ENCODE assay signal across 20 cellular contexts in the genomic region with DNA sequence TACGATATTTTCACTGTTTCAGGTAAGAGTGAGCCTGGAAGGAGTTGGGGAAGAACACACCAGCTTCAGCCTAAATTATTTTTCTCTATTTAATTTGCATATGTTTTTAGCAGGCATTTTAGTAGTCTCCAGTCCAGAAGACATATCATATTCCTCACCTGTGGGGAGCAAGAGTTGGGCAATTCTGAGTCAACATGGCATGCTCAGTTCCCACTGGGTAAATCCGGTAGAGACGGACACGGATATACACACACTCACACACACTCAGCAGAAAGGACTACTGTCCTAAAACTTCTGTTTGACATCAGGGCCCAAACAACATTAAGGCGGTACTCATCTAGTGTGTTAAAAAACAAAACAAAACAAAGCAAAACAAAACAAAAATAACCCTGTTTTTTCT.
"Had no signal": no experiment of that assay in that cellular context is flagged by ENCODE, and none has a peak within 500 bp of the region (broad histone marks: within the 10 kb centered on the region; RNA-seq: fewer than 3 reads in every experiment).

No MANE protein-coding gene starts in this region.

- H3K4me3 ChIP-seq: colonic mucosa, esophagus squamous epithelium, gastrocnemius medialis, heart right ventricle, left lung, lower lobe of right lung had no signal

- H3K36me3 ChIP-seq: colonic mucosa, esophagus squamous epithelium, gastrocnemius medialis, heart right ventricle, left lung, lower lobe of right lung had no signal

- H3K4me1 ChIP-seq: colonic mucosa, gastrocnemius medialis, heart right ventricle, left lung, lower lobe of right lung had no signal

- DNase-seq: colonic mucosa; cortex of kidney; effector CD8-positive, alpha-beta T cell; effector memory CD8-positive, alpha-beta T cell; endodermal cell; esophagus squamous epithelium; foreskin fibroblast; foreskin melanocyte; gastrocnemius medialis; glutamatergic neuron; head of caudate nucleus; heart right ventricle; hippocampal formation; left cardiac atrium; left lung; left ventricle myocardium superior; lower lobe of right lung; mesendoderm; midbrain; naive thymus-derived CD4-positive, alpha-beta T cell had no signal

- H3K9me3 ChIP-seq: colonic mucosa, esophagus squamous epithelium, gastrocnemius medialis, heart right ventricle, left lung, lower lobe of right lung had no signal

- H3K27me3 ChIP-seq: left lung had no signal

- H3K27ac ChIP-seq: colonic mucosa, esophagus squamous epithelium, gastrocnemius medialis, heart right ventricle, left lung, lower lobe of right lung had no signal
